8 cellular contexts compared by ENCODE assay signal in genomic region chr2:59025157-59025757, GRCh38.
DNase-seq lines count a peak whose midpoint lies in the region; ATAC-seq and TF ChIP-seq lines count a peak whose summit lies in the region.

No MANE protein-coding gene starts in this region.

- no peak overlapping the region for H3K4me3 ChIP-seq in MG63
- H3K4me3 ChIP-seq in thyroid gland (replicated peaks in 1 of 3) = no peak overlapping the region

- TF ChIP-seq POLR2A in thyroid gland (IDR thresholded peaks at IDR 0.05) = no peak

- no peaks in the 10 kb centered on the region for H3K27me3 Mint-ChIP-seq in activated T-cell treated with anti-CD3 and anti-CD28 coated beads, Interleukin-2, amount 50 U/mL, for 72 hours (ENCODE audit: low read depth)

- peak in 5 of 6 experiments; percentile 13 to 61 (median 44) for TF ChIP-seq CTCF in thyroid gland (IDR thresholded peaks at IDR 0.05)

- no peak overlapping the region for H3K27ac Mint-ChIP-seq in activated T-cell treated with anti-CD3 and anti-CD28 coated beads, Interleukin-2, amount 50 U/mL, for 72 hours

- no peaks in the 10 kb centered on the region for H3K4me1 ChIP-seq in thyroid gland

- 57 to 58% methylated on average over 5 of the region's 5 CpGs for WGBS in thyroid gland, 2 donors

- H3K4me3 Mint-ChIP-seq in activated T-cell treated with anti-CD3 and anti-CD28 coated beads, Interleukin-2, amount 50 U/mL, for 72 hours = no peak overlapping the region

- no peaks in the 10 kb centered on the region for H3K9me3 Mint-ChIP-seq in activated T-cell treated with anti-CD3 and anti-CD28 coated beads, Interleukin-2, amount 50 U/mL, for 72 hours

- peak; percentile 66 for ATAC-seq in GM21423 (IDR thresholded peaks at IDR 0.05; ENCODE audit: unreplicated experiment)
- no peak for ATAC-seq in activated T-cell treated with anti-CD3 and anti-CD28 coated beads, Interleukin-2, amount 50 U/mL, for 72 hours (replicated peaks in 1 of 2)

- intact Hi-C loops in thyroid gland (cut with DNase I) = no loop called here

- H3K27me3 ChIP-seq in MG63 = no peaks in the 10 kb centered on the region
- no peaks in the 10 kb centered on the region for H3K27me3 ChIP-seq in thyroid gland

- H3K9me3 ChIP-seq in MG63 (no peaks in the 10 kb centered on the region), thyroid gland (no peaks in the 10 kb centered on the region)

- DNase-seq in NCI-H82 (lab: John Stamatoyannopoulos, UW) (peak; percentile 75), NCI-H82 treated with DMSO at 0.1 percent for 48 hours (lab: John Stamatoyannopoulos, UW; ENCODE audit: unreplicated experiment) (no peak), MG63 (peak; percentile 16), iris pigment epithelial cell (ENCODE audit: low read depth) (peak; percentile 29), thyroid gland (peak; percentile 18 to 37), T1000 (lab: John Stamatoyannopoulos, UW) (no peak)
- peak; percentile 16 to 19 for DNase-seq in activated T-cell treated with anti-CD3 and anti-CD28 coated beads, Interleukin-2, amount 50 U/mL, for 72 hours

- no peaks in the 10 kb centered on the region for H3K4me1 Mint-ChIP-seq in activated T-cell treated with anti-CD3 and anti-CD28 coated beads, Interleukin-2, amount 50 U/mL, for 72 hours (ENCODE audit: low read depth)

- H3K27ac ChIP-seq in thyroid gland = no peak overlapping the region

- H3K36me3 ChIP-seq in MG63 (no peaks in the 10 kb centered on the region), thyroid gland (no peaks in the 10 kb centered on the region)

- no peaks in the 10 kb centered on the region for H3K36me3 Mint-ChIP-seq in activated T-cell treated with anti-CD3 and anti-CD28 coated beads, Interleukin-2, amount 50 U/mL, for 72 hours (ENCODE audit: insufficient read depth in 2 of 2)

Comparison
In these comparisons a context has a peak if more than half of its experiments do, and no peak if none do; other contexts are left out.
1. DNase-seq: peak in NCI-H82 (single experiment), MG63 (single experiment), activated T-cell treated with anti-CD3 and anti-CD28 coated beads, Interleukin-2, amount 50 U/mL, for 72 hours (2 of 2), iris pigment epithelial cell (single experiment) and thyroid gland (2 of 2); none in NCI-H82 treated with DMSO at 0.1 percent for 48 hours (single experiment) and T1000 (single experiment).